Comparison of ENCODE assay signal across 22 cellular contexts in genomic region chr7:96397936-96398596, GRCh38.
DNase-seq lines count a peak whose midpoint lies in the region; ATAC-seq, FAIRE-seq and TF ChIP-seq lines count a peak whose summit lies in the region.
"Had no signal": no experiment of that assay in that cellular context is flagged by ENCODE, and none has a peak within 500 bp of the region (broad histone marks: within the 10 kb centered on the region; RNA-seq: fewer than 3 reads in every experiment).

No MANE protein-coding gene starts in this region.

- H3K9me3 Mint-ChIP-seq in astrocyte (ENCODE audit: unreplicated experiment) (peaks cover 1% of the 10 kb centered on the region), mesothelial cell of epicardium (peaks cover 19% of the 10 kb centered on the region)
- peaks cover 13% of the 10 kb centered on the region for H3K9me3 Mint-ChIP-seq in activated T-cell treated with anti-CD3 and anti-CD28 coated beads, Interleukin-2, amount 50 U/mL, for 4 hours
- H3K9me3 Mint-ChIP-seq: activated naive CD8-positive, alpha-beta T cell treated with anti-CD3 and anti-CD28 coated beads, Interleukin-2, amount 10 ng/mL, durations not matched to agents 7 days and 5 days had no signal

- no peak overlapping the region for H3K4me3 ChIP-seq in GM23248
- no peak overlapping the region for H3K4me3 ChIP-seq in astrocyte (ENCODE audit: insufficient read depth, low read depth, low read length)
- H3K4me3 ChIP-seq: left ventricle myocardium inferior had no signal

- H3K27ac ChIP-seq in GM23248 (no peak overlapping the region), astrocyte (ENCODE audit: low read depth, low read length) (no peak overlapping the region)
- H3K27ac ChIP-seq: KMS-11, left ventricle myocardium inferior had no signal

- in situ Hi-C loops in GM23248 (cut with MboI), result no loop called here

- TF ChIP-seq CTCF in astrocyte (IDR thresholded peaks at IDR 0.05; ENCODE audit: insufficient read depth, low read depth, low read length) (no peak), mesothelial cell of epicardium (IDR thresholded peaks at IDR 0.05; ENCODE audit: unreplicated experiment) (no peak)

- H3K9ac ChIP-seq in GM23248 (no peak overlapping the region), astrocyte (ENCODE audit: low read length) (no peak overlapping the region)
- H3K9ac ChIP-seq: KMS-11 had no signal

- FAIRE-seq in astrocyte (lab: Jason Lieb, UNC), result no peak

- H3K4me3 Mint-ChIP-seq in astrocyte (ENCODE audit: unreplicated experiment) (no peak overlapping the region), mesothelial cell of epicardium (no peak overlapping the region)
- H3K4me3 Mint-ChIP-seq in activated T-cell treated with anti-CD3 and anti-CD28 coated beads, Interleukin-2, amount 50 U/mL, for 4 hours, result no peak overlapping the region
- H3K4me3 Mint-ChIP-seq: activated naive CD8-positive, alpha-beta T cell treated with anti-CD3 and anti-CD28 coated beads, Interleukin-2, amount 10 ng/mL, durations not matched to agents 7 days and 5 days; activated T-helper 17 cell treated with anti-CD3 and anti-CD28 coated beads, Interleukin-2, amount 50 U/mL, for 72 hours; CD4-positive, CD25-positive, alpha-beta regulatory T cell had no signal

- no peaks in the 10 kb centered on the region for H3K9me3 ChIP-seq in GM23248 (ENCODE audit: low read depth)
- no peaks in the 10 kb centered on the region for H3K9me3 ChIP-seq in astrocyte (ENCODE audit: insufficient read depth, low read depth, low read length)
- H3K9me3 ChIP-seq: left ventricle myocardium inferior had no signal

- H3K79me2 ChIP-seq in GM23248 (ENCODE audit: insufficient read depth), result no peaks in the 10 kb centered on the region
- H3K79me2 ChIP-seq in astrocyte (ENCODE audit: insufficient read depth, low read length), result no peaks in the 10 kb centered on the region

- H2AFZ ChIP-seq in GM23248 (no peak overlapping the region; the same call in 1 of the 2 replicates), astrocyte (ENCODE audit: low read depth, low read length) (no peak overlapping the region)

- H3K9me2 ChIP-seq in GM23248 (ENCODE audit: insufficient read depth), result no peaks in the 10 kb centered on the region

- 82 to 83% methylated on average over 8 of the region's 8 CpGs for WGBS in GM23248 (ENCODE audit: low coverage in 1 of 2, low lambda C conversion rate in 2 of 2, missing lambda C conversion rate in 2 of 2), 2 experiments

- DNase-seq in DMS79 (lab: John Stamatoyannopoulos, UW) (peak; percentile 82), GM23248 (peak; percentile 25), astrocyte (ENCODE audit: low read depth) (peak; percentile 51), kidney glomerular epithelial cell (lab: John Stamatoyannopoulos, UW) (peak; percentile 65), mesothelial cell of epicardium (ENCODE audit: low spot score in 2 of 2, unreplicated experiment in 2 of 2) (no peak)
- no peak for DNase-seq in activated T-cell treated with anti-CD3 and anti-CD28 coated beads, Interleukin-2, amount 50 U/mL, for 4 hours
- DNase-seq: activated CD4-positive, CD25-positive, alpha-beta regulatory T cell treated with anti-CD3 and anti-CD28 coated beads, Interleukin-2, amount 50 U/mL, for 72 hours; activated naive CD8-positive, alpha-beta T cell treated with anti-CD3 and anti-CD28 coated beads, Interleukin-2, amount 10 ng/mL, durations not matched to agents 7 days and 5 days; caudate nucleus; CD4-positive, CD25-positive, alpha-beta regulatory T cell; DND-41; erythroblast; left ventricle myocardium inferior; NCI-H1092; NCI-H2171 treated with DMSO at 0.1 percent for 48 hours; NCI-H774; retina had no signal

- H3K4me1 Mint-ChIP-seq in astrocyte (ENCODE audit: low read depth, unreplicated experiment) (peaks cover 19% of the 10 kb centered on the region), mesothelial cell of epicardium (no peaks in the 10 kb centered on the region)
- no peaks in the 10 kb centered on the region for H3K4me1 Mint-ChIP-seq in activated T-cell treated with anti-CD3 and anti-CD28 coated beads, Interleukin-2, amount 50 U/mL, for 4 hours (ENCODE audit: low read depth)
- H3K4me1 Mint-ChIP-seq: activated naive CD8-positive, alpha-beta T cell treated with anti-CD3 and anti-CD28 coated beads, Interleukin-2, amount 10 ng/mL, durations not matched to agents 7 days and 5 days; activated T-helper 17 cell treated with anti-CD3 and anti-CD28 coated beads, Interleukin-2, amount 50 U/mL, for 72 hours; CD4-positive, CD25-positive, alpha-beta regulatory T cell had no signal

- H3K27me3 ChIP-seq in GM23248 (replicated peaks; ENCODE audit: insufficient read depth), result no peaks in the 10 kb centered on the region
- no peaks in the 10 kb centered on the region for H3K27me3 ChIP-seq in astrocyte (ENCODE audit: insufficient read depth, low read length)

- H3K27ac Mint-ChIP-seq in astrocyte (ENCODE audit: unreplicated experiment) (peak overlapping the region; percentile 86), mesothelial cell of epicardium (no peak overlapping the region)
- H3K27ac Mint-ChIP-seq: activated naive CD8-positive, alpha-beta T cell treated with anti-CD3 and anti-CD28 coated beads, Interleukin-2, amount 10 ng/mL, durations not matched to agents 7 days and 5 days; activated T-helper 17 cell treated with anti-CD3 and anti-CD28 coated beads, Interleukin-2, amount 50 U/mL, for 72 hours; CD4-positive, CD25-positive, alpha-beta regulatory T cell had no signal

- H3F3A ChIP-seq in GM23248 (ENCODE audit: insufficient read depth), result no peaks in the 10 kb centered on the region

- H3K27me3 Mint-ChIP-seq in astrocyte (ENCODE audit: low read depth, unreplicated experiment) (no peaks in the 10 kb centered on the region), mesothelial cell of epicardium (ENCODE audit: low read depth) (no peaks in the 10 kb centered on the region)
- H3K27me3 Mint-ChIP-seq in activated T-cell treated with anti-CD3 and anti-CD28 coated beads, Interleukin-2, amount 50 U/mL, for 4 hours (ENCODE audit: low read depth), result peaks cover 12% of the 10 kb centered on the region

- no peaks in the 10 kb centered on the region for H3K36me3 Mint-ChIP-seq in astrocyte (ENCODE audit: low read depth, unreplicated experiment)
- no peaks in the 10 kb centered on the region for H3K36me3 Mint-ChIP-seq in activated T-cell treated with anti-CD3 and anti-CD28 coated beads, Interleukin-2, amount 50 U/mL, for 4 hours (ENCODE audit: insufficient read depth)
- H3K36me3 Mint-ChIP-seq in mesothelial cell of epicardium, result no peaks in the 10 kb centered on the region
- H3K36me3 Mint-ChIP-seq: activated naive CD8-positive, alpha-beta T cell treated with anti-CD3 and anti-CD28 coated beads, Interleukin-2, amount 10 ng/mL, durations not matched to agents 7 days and 5 days; CD4-positive, CD25-positive, alpha-beta regulatory T cell had no signal

- H3K4me1 ChIP-seq in GM23248 (ENCODE audit: insufficient read depth) (no peaks in the 10 kb centered on the region; the same call in 1 of the 2 replicates), astrocyte (ENCODE audit: insufficient read depth, low read length) (no peaks in the 10 kb centered on the region)

- H3K36me3 ChIP-seq in GM23248 (ENCODE audit: low read depth) (no peaks in the 10 kb centered on the region), astrocyte (ENCODE audit: insufficient read depth, low read length) (no peaks in the 10 kb centered on the region)
- H3K36me3 ChIP-seq: left ventricle myocardium inferior had no signal

- H3K4me2 ChIP-seq in GM23248 (ENCODE audit: unreplicated experiment), result no peak overlapping the region
- H3K4me2 ChIP-seq in astrocyte (ENCODE audit: low read length), result peak overlapping the region; percentile 43
- H3K4me2 ChIP-seq: KMS-11 had no signal

- ATAC-seq in HG03565 (IDR thresholded peaks at IDR 0.05; ENCODE audit: unreplicated experiment) (no peak), HG03457 (IDR thresholded peaks at IDR 0.05; ENCODE audit: unreplicated experiment) (no peak)
- ATAC-seq in activated T-cell treated with anti-CD3 and anti-CD28 coated beads, Interleukin-2, amount 50 U/mL, for 4 hours, result no peak
- ATAC-seq: activated T-helper 17 cell treated with anti-CD3 and anti-CD28 coated beads, Interleukin-2, amount 50 U/mL, for 72 hours; Panc1 had no signal

- H4K20me1 ChIP-seq in GM23248 (ENCODE audit: insufficient read depth) (no peaks in the 10 kb centered on the region), astrocyte (ENCODE audit: insufficient read depth, low read length) (no peaks in the 10 kb centered on the region)

Comparison
In these comparisons a context has a peak if more than half of its experiments do, and no peak if none do; other contexts are left out.
1. DNase-seq: peak in DMS79 (single experiment), GM23248 (single experiment), astrocyte (single experiment) and kidney glomerular epithelial cell (single experiment); none in activated T-cell treated with anti-CD3 and anti-CD28 coated beads, Interleukin-2, amount 50 U/mL, for 4 hours (single experiment) and mesothelial cell of epicardium (0 of 2).